ENCODE assay signal across 21 cellular contexts in genomic region chr2:45614330-45614729, GRCh38.
"Had no signal": no experiment of that assay in that cellular context is flagged by ENCODE, and none has a peak within 500 bp of the region (broad histone marks: within the 10 kb centered on the region; RNA-seq: fewer than 3 reads in every experiment).

No MANE protein-coding gene starts in this region.

- H3K4me3 ChIP-seq: psoas muscle, right atrium auricular region, skin epidermis, uterus had no signal

- DNase-seq: activated CD4-positive, alpha-beta T cell treated with anti-CD3 and anti-CD28 coated beads, Interleukin-2, amount 10 ng/mL, durations not matched to agents 24 days and 14 days; activated CD8-positive, alpha-beta memory T cell treated with anti-CD3 and anti-CD28 coated beads, Interleukin-2, amount 10 ng/mL, durations not matched to agents 7 days and 5 days; activated CD8-positive, alpha-beta T cell treated with anti-CD3 and anti-CD28 coated beads for 36 hours; activated effector memory CD4-positive, alpha-beta T cell treated with anti-CD3 and anti-CD28 coated beads, Interleukin-2, amount 50 U/mL, for 16 hours; activated naive CD4-positive, alpha-beta T cell treated with anti-CD3 and anti-CD28 coated beads, Interleukin-2, amount 10 ng/mL, durations not matched to agents 7 days and 5 days; activated T-cell treated with anti-CD3 and anti-CD28 coated beads for 4 hours; cerebellar nuclear complex; cortex of kidney; endodermal cell; foreskin keratinocyte; kidney glomerular epithelial cell; mesendoderm; natural killer cell; psoas muscle; stimulated activated CD4-positive, alpha-beta T cell treated with anti-CD3 and anti-CD28 coated beads, Interleukin-1b, Interleukin-23, amount 100 ng/mL, for 48 hours; T-cell; trophoblast cell; uterus had no signal

- ATAC-seq: activated CD4-positive, CD25-positive, alpha-beta regulatory T cell treated with anti-CD3 and anti-CD28 coated beads, Interleukin-2, amount 50 U/mL, for 24 hours; activated CD8-positive, alpha-beta memory T cell treated with anti-CD3 and anti-CD28 coated beads, Interleukin-2, amount 10 ng/mL, durations not matched to agents 7 days and 5 days; activated CD8-positive, alpha-beta T cell treated with anti-CD3 and anti-CD28 coated beads for 36 hours; foreskin keratinocyte; natural killer cell; psoas muscle; T-cell had no signal
